15 cellular contexts compared by ENCODE assay signal in the genomic region with DNA sequence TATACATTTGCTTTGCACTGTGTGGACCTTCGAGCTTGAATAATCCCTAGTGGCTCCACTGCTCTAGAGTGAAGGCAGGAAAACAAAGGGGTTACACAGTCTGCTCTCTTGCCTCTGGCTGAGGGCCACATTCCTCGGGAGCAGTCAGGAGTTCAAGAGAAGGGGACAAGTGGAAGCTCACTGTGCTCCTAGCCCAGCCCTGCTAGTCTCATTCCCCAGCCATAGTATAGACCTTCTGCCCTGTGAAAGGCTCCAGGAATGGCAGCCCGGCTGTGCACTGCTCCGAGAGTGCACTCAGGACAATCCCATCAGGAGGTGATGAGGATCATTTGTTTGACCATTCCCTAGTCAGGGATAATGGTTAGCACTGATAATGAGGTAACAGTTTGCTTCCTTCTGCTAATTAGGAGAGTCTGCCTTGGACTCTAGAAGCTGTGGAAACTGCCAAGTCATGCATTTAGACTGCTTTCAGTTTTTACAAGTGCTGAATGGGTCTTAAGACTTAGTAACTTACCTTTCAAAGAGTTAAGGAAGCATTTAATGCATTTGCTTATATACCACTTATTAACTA. TPM values are rescaled to one million over a fixed set of nuclear protein-coding genes. Genes with fewer than 3 reads are reported as not detected.
DNase-seq lines count a peak whose midpoint lies in the region; ATAC-seq, FAIRE-seq and TF ChIP-seq lines count a peak whose summit lies in the region.
"Had no signal": no experiment of that assay in that cellular context is flagged by ENCODE, and none has a peak within 500 bp of the region (broad histone marks: within the 10 kb centered on the region; RNA-seq: fewer than 3 reads in every experiment).

No MANE protein-coding gene starts in this region.

- intact Hi-C loops in Right ventricle myocardium inferior (cut with DNase I) (no loop called here), K562 (cut with micrococcal nuclease) (no loop called here), right lobe of liver (cut with DNase I) (no loop called here), thyroid gland (cut with DNase I) (no loop called here)

- in situ Hi-C loops in K562 (cut with MboI), result no loop called here

- H3K4me2 ChIP-seq in K562 (ENCODE audit: insufficient read depth, low read length), result no peak overlapping the region; the same call in 1 of the 2 replicates

- peak; percentile 72 for ATAC-seq in Right ventricle myocardium inferior
- peak; percentile 76 for ATAC-seq in K562
- peak; percentile 66 to 86 (median 78) for ATAC-seq in right lobe of liver
- no peak for ATAC-seq in GM19324 (IDR thresholded peaks at IDR 0.05; ENCODE audit: low FRiP score, unreplicated experiment)
- ATAC-seq in HG02884 (IDR thresholded peaks at IDR 0.05; ENCODE audit: unreplicated experiment), result no peak

- TF ChIP-seq EP300 in K562 (IDR thresholded peaks at IDR 0.05; ENCODE audit: low read length), result peak; percentile 22; the same call in 1 of the 2 replicates

- FAIRE-seq in K562 (lab: Jason Lieb, UNC) (peak; percentile 77), GM12891 (lab: Jason Lieb, UNC) (no peak)
- FAIRE-seq: keratinocyte had no signal

- no peaks in the 10 kb centered on the region for H3K79me2 ChIP-seq in K562 (ENCODE audit: control insufficient read depth, insufficient read depth, low read length)

- under 1% methylated on average over 4 of the region's 4 CpGs for WGBS in K562 (ENCODE audit: insufficient coverage, low coverage, missing lambda C conversion rate)
- 38% methylated on average over 2 of the region's 4 CpGs for WGBS in right lobe of liver (ENCODE audit: insufficient coverage, low coverage, low lambda C conversion rate, missing lambda C conversion rate)
- WGBS in thyroid gland, 2 donors, result 13 to 14% methylated on average over 3 to 4 of the region's 4 CpGs

- H3K4me3 ChIP-seq in right atrium auricular region (no peak overlapping the region), K562 (no peak overlapping the region), right lobe of liver (no peak overlapping the region), thyroid gland (replicated peaks in 1 of 3) (peak overlapping the region in 1 of 3 donors; percentile 2)
- H3K4me3 ChIP-seq: coronary artery, vagina had no signal

- BruUV-seq in K562 (replicated peaks; lab: Mats Ljungman, UMichigan), result no TSS peak

- H3K4me1 ChIP-seq in right atrium auricular region, result no peaks in the 10 kb centered on the region
- peaks cover 0 to 3% of the 10 kb centered on the region in 2 experiments; a peak in 2 of 5 replicates for H3K4me1 ChIP-seq in K562 (replicated peaks in 1 of 2; ENCODE audit: control insufficient read depth in 2 of 2, insufficient read depth in 2 of 2, low read length in 2 of 2)
- peaks cover 0 to 14% (median 0%) of the 10 kb centered on the region in 4 donors for H3K4me1 ChIP-seq in right lobe of liver
- peaks cover 61 to 76% of the 10 kb centered on the region in 2 donors for H3K4me1 ChIP-seq in thyroid gland

- no peaks in the 10 kb centered on the region for H3K36me3 ChIP-seq in right atrium auricular region
- no peaks in the 10 kb centered on the region for H3K36me3 ChIP-seq in K562 (ENCODE audit: control insufficient read depth, insufficient read depth, low read length)
- H3K36me3 ChIP-seq in right lobe of liver, result no peaks in the 10 kb centered on the region
- H3K36me3 ChIP-seq in thyroid gland, result no peaks in the 10 kb centered on the region
- H3K36me3 ChIP-seq: vagina had no signal

- no peak overlapping the region for H3K27ac ChIP-seq in right atrium auricular region
- no peak overlapping the region for H3K27ac ChIP-seq in K562 (ENCODE audit: extremely low read depth, low read depth, low read length)
- peak overlapping the region in 1 of 3 donors; percentile 13 for H3K27ac ChIP-seq in right lobe of liver
- peak overlapping the region; percentile 69 to 97 (median 84) for H3K27ac ChIP-seq in thyroid gland
- H3K27ac ChIP-seq: coronary artery, vagina had no signal

- TF ChIP-seq CTCF in right atrium auricular region (IDR thresholded peaks at IDR 0.05) (no peak), K562 (IDR thresholded peaks at IDR 0.05 in 2 of 3, conservative IDR thresholded peaks at IDR 0.05 in 1 of 3; ENCODE audit: insufficient read depth in 2 of 3, low read depth in 1 of 3, low read length in 3 of 3) (no peak), right lobe of liver (IDR thresholded peaks at IDR 0.05) (no peak), thyroid gland (IDR thresholded peaks at IDR 0.05) (no peak)

- TF ChIP-seq POLR2A in K562 (conservative IDR thresholded peaks at IDR 0.05) (no peak), right lobe of liver (IDR thresholded peaks at IDR 0.05) (no peak), thyroid gland (IDR thresholded peaks at IDR 0.05) (peak in 1 of 2 donors; percentile 77), GM12891 (IDR thresholded peaks at IDR 0.05; ENCODE audit: low read depth, low read length) (no peak)

- H3K9ac ChIP-seq in K562 (ENCODE audit: insufficient read depth in 1 of 2, low read depth in 2 of 2, low read length in 2 of 2), result no peak overlapping the region

- H4K20me1 ChIP-seq in K562 (replicated peaks; ENCODE audit: control insufficient read depth, insufficient read depth, low read length), result no peaks in the 10 kb centered on the region

- H3K27me3 ChIP-seq in right atrium auricular region (no peaks in the 10 kb centered on the region), K562 (ENCODE audit: control insufficient read depth in 2 of 2, insufficient read depth in 2 of 2, low read length in 2 of 2) (peaks cover 6 to 19% of the 10 kb centered on the region in 2 experiments; a peak in 3 of 5 replicates), right lobe of liver (no peaks in the 10 kb centered on the region), thyroid gland (no peaks in the 10 kb centered on the region)
- H3K27me3 ChIP-seq: vagina had no signal

- TF ChIP-seq RAD21 in K562 (CRISPR knock-in tag; conservative IDR thresholded peaks at IDR 0.05 in 1 of 2, IDR thresholded peaks at IDR 0.05 in 1 of 2), result no peak

- H3K9me1 ChIP-seq in K562 (ENCODE audit: control insufficient read depth, insufficient read depth, low read length), result no peaks in the 10 kb centered on the region

- CTCF ChIA-PET in K562 (lab: Yijun Ruan, JAX; ENCODE audit: low intra/inter-chr PET ratio), result no interaction called here

- no peak for DNase-seq in Right ventricle myocardium inferior (ENCODE audit: missing footprints)
- no peak for DNase-seq in right atrium auricular region (ENCODE audit: low spot score)
- DNase-seq in K562 (ENCODE audit: extremely low read depth in 1 of 4, low spot score in 3 of 4), result peak in 1 of 4 experiments; percentile 11
- peak; percentile 28 to 64 (median 56) for DNase-seq in right lobe of liver
- peak; percentile 97 to 98 for DNase-seq in thyroid gland
- no peak for DNase-seq in GM12891 (ENCODE audit: insufficient read length, low spot score)
- DNase-seq: NCI-H1105; NCI-H526 treated with DMSO at 0.1 percent for 48 hours; SHP77; stimulated activated CD8-positive, alpha-beta memory T cell treated with anti-CD3 and anti-CD28 coated beads, Interleukin-4, amount 100 ng/mL, for 48 hours had no signal

- H2AFZ ChIP-seq in K562 (ENCODE audit: low read depth, low read length), result no peak overlapping the region

- POLR2A ChIA-PET in K562 (lab: Yijun Ruan, JAX), result interaction anchor here (0.7 to 1.3 kb wide), 2 partner anchors 13 to 437 kb away, joined by 3 to 4 read pairs; no protein-coding TSS in a partner anchor

- H3K9me3 ChIP-seq in right atrium auricular region (no peaks in the 10 kb centered on the region), K562 (replicated peaks; ENCODE audit: control insufficient read depth, insufficient read depth, low read depth, low read length) (no peaks in the 10 kb centered on the region), right lobe of liver (no peaks in the 10 kb centered on the region), thyroid gland (no peaks in the 10 kb centered on the region)
- H3K9me3 ChIP-seq: vagina had no signal

TF ChIP-seq in GM12891, 5 proteins besides CTCF, POLR2A, EP300 and RAD21:
- no peak for TF ChIP-seq TAF1 (IDR thresholded peaks at IDR 0.05; ENCODE audit: low read depth, low read length)
- no peak for TF ChIP-seq PAX5 (IDR thresholded peaks at IDR 0.05; ENCODE audit: insufficient read depth, low read length, severe bottlenecking)
- no peak for TF ChIP-seq POU2F2 (IDR thresholded peaks at IDR 0.05; ENCODE audit: low read depth, low read length)
- no peak for TF ChIP-seq SPI1 (IDR thresholded peaks at IDR 0.05; ENCODE audit: low read depth, low read length)
- TF ChIP-seq POLR2AphosphoS5 (IDR thresholded peaks at IDR 0.05; ENCODE audit: low read depth, low read length), result no peak

RNA-seq across cellular contexts. Expression of a gene that starts 8.5 kb away (rescaled TPM):
- not detected for total RNA-seq in Right ventricle myocardium inferior
- not detected for total RNA-seq in right atrium auricular region
- not detected in 2 replicates for total RNA-seq in K562 (2011; cell fraction: chromatin; rRNA removed; ENCODE audit: low replicate concordance)
- not detected in 2 replicates for total RNA-seq in K562 (2011; cell fraction: nucleolus; rRNA removed)
- total RNA-seq in K562 (2011; cell fraction: nucleoplasm; rRNA removed), result not detected in 2 replicates
- not detected in 2 replicates for total RNA-seq in K562 (2014; rRNA removed)
- total RNA-seq in K562 (2014; rRNA removed; fragmentation: Illumina TruSeq; extraction: Trizol), result not detected in 2 replicates
- not detected in 2 replicates for total RNA-seq in K562 (2015; rRNA removed; fragmentation: Illumina TruSeq; extraction: Trizol)
- total RNA-seq in K562 (2021), result not detected in 2 replicates
- polyA plus RNA-seq in K562 (2011; rRNA removed), result not detected in 2 replicates
- not detected in 2 replicates for polyA plus RNA-seq in K562 (2011; cell fraction: cytosol; rRNA removed)
- polyA plus RNA-seq in K562 (2011; cell fraction: nucleus; rRNA removed), result not detected in 2 replicates
- 0.01 TPM in 1 of 2 replicates, not detected in the other for polyA plus RNA-seq in K562 (2012)
- polyA plus RNA-seq in K562 (2014; fragmentation: Illumina TruSeq; extraction: Trizol), result not detected in 2 replicates
- polyA plus RNA-seq in K562 (2014; fragmentation: Nextera tagmentation; extraction: Ambion mirVana), result not detected
- 0.09 TPM in 1 of 2 replicates, not detected in the other for polyA plus RNA-seq in K562 (2014; rRNA removed)
- polyA minus RNA-seq in K562 (2011; rRNA and poly(A)+ RNA removed), result 0.04 TPM in 1 of 2 replicates, not detected in the other
- polyA minus RNA-seq in K562 (2011; cell fraction: cytosol; rRNA and poly(A)+ RNA removed), result not detected in 2 replicates
- not detected in 2 replicates for polyA minus RNA-seq in K562 (2011; cell fraction: nucleus; rRNA and poly(A)+ RNA removed)
- 10 to 100 TPM in 5 of 6 experiments, 1 to 10 TPM in 1; 5.8 to 21.6 (median 16.1) TPM for total RNA-seq in right lobe of liver
- 1,000 to 10,000 TPM in 1 of 4 donors, 100 to 1,000 TPM in 3; 571 to 1,038 (median 665) TPM for total RNA-seq in thyroid gland
- not detected for polyA plus RNA-seq in GM12891 (2012; ENCODE audit: low read depth, missing spikeins)
- total RNA-seq: vagina had no signal
- polyA plus RNA-seq: keratinocyte had no signal

Comparison
In these comparisons a context has a peak if more than half of its experiments do, and no peak if none do; other contexts are left out.
1. ATAC-seq: peak in Right ventricle myocardium inferior (single experiment), K562 (single experiment) and right lobe of liver (4 of 4); none in GM19324 (single experiment) and HG02884 (single experiment).
2. DNase-seq: peak in right lobe of liver (3 of 3) and thyroid gland (2 of 2); none in Right ventricle myocardium inferior (single experiment), right atrium auricular region (single experiment) and GM12891 (single experiment).
3. H3K27ac ChIP-seq: peak in thyroid gland (3 of 3); none in right atrium auricular region (0 of 2) and K562 (single experiment).
4. RNA of a gene that starts 8.5 kb away (total RNA-seq): 571 to 1,038 TPM in thyroid gland; 5.8 to 21.6 TPM in right lobe of liver, not detected in Right ventricle myocardium inferior (single experiment), not detected in right atrium auricular region and not detected in K562; every median in the first group is over 10 times any median in the second.